8 cellular contexts compared by ENCODE assay signal in the genomic region with DNA sequence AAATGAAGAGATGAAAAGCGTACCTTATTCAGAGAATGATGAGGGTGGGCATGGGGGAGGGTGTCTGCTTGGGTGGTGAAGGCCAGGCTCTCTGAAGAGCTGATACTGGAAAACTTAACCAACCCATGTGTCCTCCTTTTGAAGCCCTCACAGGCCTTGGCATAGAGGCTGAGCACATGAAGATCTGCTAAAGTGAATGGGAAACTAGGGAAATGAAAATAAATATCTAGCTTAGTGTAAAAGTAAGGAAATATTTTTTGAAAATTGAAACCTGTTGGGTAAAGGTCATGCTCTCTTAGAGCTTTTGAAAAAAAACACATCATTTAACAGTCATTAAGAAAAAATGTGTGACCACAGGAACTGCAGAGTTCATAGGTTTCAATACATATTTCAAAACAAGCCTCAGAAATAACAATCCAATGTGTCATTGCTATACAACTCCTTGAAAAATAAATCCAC. TPM values are rescaled to one million over a fixed set of nuclear protein-coding genes. Genes with fewer than 3 reads are reported as not detected.
A peak's percentile ranks its signal among the peaks of the same experiment; 100 is the strongest.
DNase-seq lines count a peak whose midpoint lies in the region; ATAC-seq and TF ChIP-seq lines count a peak whose summit lies in the region.

No MANE protein-coding gene starts in this region.

- no peaks in the 10 kb centered on the region for H3K36me3 Mint-ChIP-seq in CD8-positive, alpha-beta memory T cell

- no peak for ATAC-seq in lower lobe of right lung

- H3K4me1 Mint-ChIP-seq in CD8-positive, alpha-beta memory T cell, result no peaks in the 10 kb centered on the region

- H3K36me3 ChIP-seq in CD8-positive, alpha-beta memory T cell (ENCODE audit: insufficient read depth, low read length), result no peaks in the 10 kb centered on the region
- H3K36me3 ChIP-seq in lower lobe of right lung, result no peaks in the 10 kb centered on the region

- POLR2A ChIA-PET in CD8-positive, alpha-beta memory T cell (lab: Charles Lee), result no interaction called here

- H3K9me3 Mint-ChIP-seq in CD8-positive, alpha-beta memory T cell, result no peaks in the 10 kb centered on the region

- CTCF ChIA-PET in CD8-positive, alpha-beta memory T cell (lab: Charles Lee), result no interaction called here

- no peaks in the 10 kb centered on the region for H3K9me3 ChIP-seq in CD8-positive, alpha-beta memory T cell (ENCODE audit: low read length)
- H3K9me3 ChIP-seq in lower lobe of right lung, result no peaks in the 10 kb centered on the region

- H3K4me3 Mint-ChIP-seq in CD8-positive, alpha-beta memory T cell, result no peak overlapping the region

- H3K27ac Mint-ChIP-seq in CD8-positive, alpha-beta memory T cell, result no peak overlapping the region

- TF ChIP-seq CTCF in AG09309 (IDR thresholded peaks at IDR 0.05; ENCODE audit: control insufficient read depth, insufficient read depth, low read depth, low read length, missing control alignments) (no peak), GM20000 (IDR thresholded peaks at IDR 0.05; ENCODE audit: extremely low read depth, missing control alignments) (no peak), epithelial cell of proximal tubule (conservative IDR thresholded peaks at IDR 0.05; ENCODE audit: low read depth, low read length) (no peak), lower lobe of right lung (IDR thresholded peaks at IDR 0.05) (no peak)

- H3K27me3 Mint-ChIP-seq in CD8-positive, alpha-beta memory T cell, result peaks cover 4 to 7% of the 10 kb centered on the region in 2 donors

- no peak overlapping the region for H3K27ac ChIP-seq in CD8-positive, alpha-beta memory T cell (ENCODE audit: low read depth, low read length)
- no peak overlapping the region for H3K27ac ChIP-seq in lower lobe of right lung

- H3K4me3 ChIP-seq in AG09309 (ENCODE audit: control insufficient read depth, low read depth, low read length) (no peak overlapping the region), epithelial cell of proximal tubule (ENCODE audit: low read depth, low read length) (no peak overlapping the region), lower lobe of right lung (no peak overlapping the region)
- H3K4me3 ChIP-seq in CD8-positive, alpha-beta memory T cell (ENCODE audit: low read length), result no peak overlapping the region

- no peaks in the 10 kb centered on the region for H3K27me3 ChIP-seq in CD8-positive, alpha-beta memory T cell (ENCODE audit: insufficient read depth, low read length, poor library complexity, severe bottlenecking)
- no peaks in the 10 kb centered on the region for H3K27me3 ChIP-seq in lower lobe of right lung (ENCODE audit: low read depth)

- intact Hi-C loops in lower lobe of right lung (cut with DNase I), result no loop called here

- peak; percentile 88 for DNase-seq in AG09309 (ENCODE audit: low read depth)
- peak; percentile 8 for DNase-seq in GM20000 (ENCODE audit: low spot score)
- peak; percentile 10 for DNase-seq in HK-2 (ENCODE audit: unreplicated experiment)
- DNase-seq in epithelial cell of proximal tubule (ENCODE audit: low read depth), result peak; percentile 54
- DNase-seq in CD8-positive, alpha-beta memory T cell, result no peak
- no peak for DNase-seq in NCI-H1694 (lab: John Stamatoyannopoulos, UW)
- DNase-seq in lower lobe of right lung, result no peak
- DNase-seq in NCI-H2196 treated with DMSO at 0.1 percent for 48 hours (lab: John Stamatoyannopoulos, UW; ENCODE audit: unreplicated experiment), result no peak

- H3K4me1 ChIP-seq in CD8-positive, alpha-beta memory T cell (ENCODE audit: insufficient read depth, low read length), result no peaks in the 10 kb centered on the region
- no peaks in the 10 kb centered on the region for H3K4me1 ChIP-seq in lower lobe of right lung

RNA-seq across cellular contexts. Expression of a gene that starts 40.5 kb away (rescaled TPM):
- total RNA-seq in epithelial cell of proximal tubule (14.5 and 15.0 TPM in 2 replicates), lower lobe of right lung (7.5 TPM)
- 1 to 10 TPM; 1.8 to 2.1 TPM for total RNA-seq in CD8-positive, alpha-beta memory T cell
- polyA plus RNA-seq in CD8-positive, alpha-beta memory T cell, result 4.1 TPM

Comparison
In these comparisons a context has a peak if more than half of its experiments do, and no peak if none do; other contexts are left out.
1. DNase-seq: peak in AG09309 (single experiment), GM20000 (single experiment), HK-2 (single experiment) and epithelial cell of proximal tubule (single experiment); none in CD8-positive, alpha-beta memory T cell (0 of 5), NCI-H1694 (single experiment), lower lobe of right lung (single experiment) and NCI-H2196 treated with DMSO at 0.1 percent for 48 hours (single experiment).